Comparison of ENCODE assay signal across 20 cellular contexts in the genomic region with DNA sequence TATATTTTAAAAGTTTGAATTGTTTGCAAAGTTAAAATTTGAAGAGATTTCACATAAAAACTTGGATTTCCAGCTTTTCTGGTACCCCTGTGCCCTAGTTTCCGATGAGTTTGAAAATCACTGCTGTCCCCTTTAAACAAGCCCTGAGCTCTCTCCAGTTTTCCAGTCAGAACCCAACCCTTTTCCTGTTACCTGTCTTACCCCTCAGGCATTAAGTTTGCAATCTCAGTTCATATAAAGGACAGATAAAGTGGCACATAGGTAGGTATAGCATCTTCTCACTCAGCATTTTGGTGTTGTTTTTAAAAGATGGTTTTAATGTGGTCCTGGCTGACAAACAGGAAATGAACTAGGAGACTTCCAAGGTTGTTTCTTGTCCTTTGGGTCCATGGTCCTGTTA.
DNase-seq lines count a peak whose midpoint lies in the region; ATAC-seq, FAIRE-seq and TF ChIP-seq lines count a peak whose summit lies in the region.
"Had no signal": no experiment of that assay in that cellular context is flagged by ENCODE, and none has a peak within 500 bp of the region (broad histone marks: within the 10 kb centered on the region; RNA-seq: fewer than 3 reads in every experiment).

No MANE protein-coding gene starts in this region.

- peak in 1 of 2 experiments; percentile 20; a peak in 2 of 6 replicates for ATAC-seq in A549
- no peak for ATAC-seq in HG03378 (IDR thresholded peaks at IDR 0.05; ENCODE audit: unreplicated experiment)
- ATAC-seq: activated CD4-positive, alpha-beta T cell treated with anti-CD3 and anti-CD28 coated beads for 36 hours; left cardiac atrium; T-cell had no signal

- H3K4me3 ChIP-seq in A549 (no peak overlapping the region), adipocyte (ENCODE audit: low read length) (no peak overlapping the region), esophagus squamous epithelium (no peak overlapping the region), prostate gland (no peak overlapping the region)

- H3K36me3 ChIP-seq in adipocyte (ENCODE audit: control insufficient read depth, insufficient read depth, low read length, severe bottlenecking) (no peaks in the 10 kb centered on the region), esophagus squamous epithelium (no peaks in the 10 kb centered on the region), prostate gland (no peaks in the 10 kb centered on the region)

- H3K9me3 ChIP-seq in A549 (no peaks in the 10 kb centered on the region), adipocyte (ENCODE audit: control insufficient read depth, low read length) (no peaks in the 10 kb centered on the region), esophagus squamous epithelium (no peaks in the 10 kb centered on the region), prostate gland (no peaks in the 10 kb centered on the region)

- H3K4me2 ChIP-seq in A549 = peak overlapping the region; percentile 56; the same call in 1 of the 3 replicates

- DNase-seq in A549 (ENCODE audit: low read depth in 1 of 2, low spot score in 1 of 2) = no peak
- DNase-seq in adipocyte (ENCODE audit: low read depth) = no peak
- DNase-seq in esophagus squamous epithelium (lab: John Stamatoyannopoulos, UW) = no peak
- DNase-seq in prostate gland (ENCODE audit: low spot score) = no peak
- no peak for DNase-seq in activated T-cell treated with anti-CD3 and anti-CD28 coated beads, Interleukin-2, amount 50 U/mL, for 48 hours
- no peak for DNase-seq in SW 1271 (lab: John Stamatoyannopoulos, UW)
- no peak for DNase-seq in GM12892 (ENCODE audit: insufficient read length)
- DNase-seq: ACHN; activated CD4-positive, alpha-beta T cell treated with anti-CD3 and anti-CD28 coated beads for 36 hours; erythroblast; left cardiac atrium; NCI-H2171; NCI-H524 treated with DMSO at 0.1 percent for 48 hours; SHP77; stimulated activated CD4-positive, alpha-beta T cell treated with anti-CD3 and anti-CD28 coated beads, Interleukin-4, amount 100 ng/mL, for 4 hours; T-cell had no signal

- TF ChIP-seq POLR2A in A549 (IDR thresholded peaks at IDR 0.05; ENCODE audit: low read length) (no peak), esophagus squamous epithelium (IDR thresholded peaks at IDR 0.05) (no peak), prostate gland (IDR thresholded peaks at IDR 0.05) (no peak), GM12892 (IDR thresholded peaks at IDR 0.05; ENCODE audit: low read depth, low read length) (no peak)

- peak overlapping the region; percentile 9 for H3K9ac ChIP-seq in adipocyte (ENCODE audit: low read length)

- intact Hi-C loops in esophagus squamous epithelium (cut with DNase I) = loop anchor here (10.0 kb wide), 1 partner anchor 74 kb away; no protein-coding TSS in a partner anchor
- intact Hi-C loops in prostate gland (cut with DNase I) = no loop called here

- 94% methylated on average over 1 of the region's 1 CpG for WGBS in A549 (ENCODE audit: missing lambda C conversion rate)
- 52 to 64% methylated on average over 1 of the region's 1 CpG for WGBS in esophagus squamous epithelium, 2 donors
- 84% methylated on average over 1 of the region's 1 CpG for WGBS in prostate gland

- TF ChIP-seq CTCF in A549 (IDR thresholded peaks at IDR 0.05) (no peak), esophagus squamous epithelium (IDR thresholded peaks at IDR 0.05) (no peak), prostate gland (IDR thresholded peaks at IDR 0.05) (no peak)

- CTCF ChIA-PET in A549 (lab: Yijun Ruan, JAX) = interaction anchor here (1.2 kb wide), 1 partner anchor 41 kb away, joined by 4 read pairs; no protein-coding TSS in a partner anchor

- no peak for TF ChIP-seq EP300 in A549 (IDR thresholded peaks at IDR 0.05)

- no peak for TF ChIP-seq RAD21 in A549 (conservative IDR thresholded peaks at IDR 0.05 in 1 of 2, IDR thresholded peaks at IDR 0.05 in 1 of 2)

- POLR2A ChIA-PET in A549 (lab: Yijun Ruan, JAX) = interaction anchor here (1.3 kb wide), 1 partner anchor 156 kb away, joined by 3 read pairs; a partner anchor contains a TSS

- H3K4me1 ChIP-seq in A549 = peaks cover 55% of the 10 kb centered on the region
- H3K4me1 ChIP-seq in adipocyte (ENCODE audit: control insufficient read depth, insufficient read depth, low read length) = peaks cover 27% of the 10 kb centered on the region
- H3K4me1 ChIP-seq in esophagus squamous epithelium = peaks cover 29 to 69% (median 46%) of the 10 kb centered on the region in 3 donors
- peaks cover 10% of the 10 kb centered on the region for H3K4me1 ChIP-seq in prostate gland (replicated peaks)

- peak; percentile 80 for FAIRE-seq in A549 (lab: Jason Lieb, UNC)
- no peak for FAIRE-seq in GM12892 (lab: Jason Lieb, UNC)
- FAIRE-seq: TTC549, urothelium cell line had no signal

- H3K27me3 ChIP-seq in adipocyte (replicated peaks; ENCODE audit: control insufficient read depth, insufficient read depth, low read length) (no peaks in the 10 kb centered on the region), esophagus squamous epithelium (no peaks in the 10 kb centered on the region), prostate gland (replicated peaks; ENCODE audit: insufficient read depth) (no peaks in the 10 kb centered on the region)

- H3K27ac ChIP-seq in A549 = peak overlapping the region; percentile 36 to 60
- H3K27ac ChIP-seq in esophagus squamous epithelium = peak overlapping the region; percentile 76 to 93 (median 83)
- H3K27ac ChIP-seq in prostate gland = peak overlapping the region; percentile 7 to 56
- H3K27ac ChIP-seq: HL-60 had no signal

TF ChIP-seq in A549, 52 proteins besides CTCF, POLR2A, EP300 and RAD21:
- no peak for TF ChIP-seq FOSB (CRISPR knock-in tag; IDR thresholded peaks at IDR 0.05)
- TF ChIP-seq KDM1A (IDR thresholded peaks at IDR 0.05; ENCODE audit: low read depth) = no peak
- TF ChIP-seq, protein P1, sequence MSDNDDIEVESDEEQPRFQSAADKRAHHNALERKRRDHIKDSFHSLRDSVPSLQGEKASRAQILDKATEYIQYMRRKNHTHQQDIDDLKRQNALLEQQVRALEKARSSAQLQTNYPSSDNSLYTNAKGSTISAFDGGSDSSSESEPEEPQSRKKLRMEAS (IDR thresholded peaks at IDR 0.05) = no peak
- no peak for TF ChIP-seq MYC (IDR thresholded peaks at IDR 0.05; ENCODE audit: borderline replicate concordance, low read length)
- TF ChIP-seq MAZ (IDR thresholded peaks at IDR 0.05; ENCODE audit: borderline replicate concordance, low read depth, low read length) = no peak

Comparison
In these comparisons a context has a peak if more than half of its experiments do, and no peak if none do; other contexts are left out.
1. H3K27ac ChIP-seq: peak in every context shown above with its lines; median percentile 83 in esophagus squamous epithelium; 48 in A549; 32 in prostate gland.